Comparison of ENCODE assay signal across 7 cellular contexts in the genomic region with DNA sequence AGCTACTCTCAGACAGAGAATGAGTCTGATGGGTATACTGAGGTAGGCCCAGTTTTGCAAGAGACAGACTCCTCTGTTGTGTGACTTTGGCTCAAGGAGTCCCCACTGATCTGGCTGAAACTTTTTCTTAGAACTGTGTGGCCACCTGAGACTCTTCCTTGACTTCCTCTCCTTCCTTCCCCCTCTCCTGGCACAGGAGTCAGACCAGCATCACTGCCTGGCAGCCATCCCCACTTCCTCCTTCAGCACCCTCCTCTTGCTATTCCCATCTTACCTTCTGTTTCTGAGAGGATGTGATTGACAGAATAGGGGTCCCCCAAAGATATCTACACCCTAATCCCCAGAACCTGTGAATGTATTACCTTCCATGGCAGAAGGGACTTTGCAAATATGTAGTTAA.
"Had no signal": no experiment of that assay in that cellular context is flagged by ENCODE, and none has a peak within 500 bp of the region (broad histone marks: within the 10 kb centered on the region; RNA-seq: fewer than 3 reads in every experiment).

No MANE protein-coding gene starts in this region.

- H3K4me3 ChIP-seq: K562 had no signal

- H3K27ac ChIP-seq: HL-60 had no signal

- DNase-seq: IMR-90, KBM-7, KG1 had no signal

- FAIRE-seq: HepG2, HTR-8/SVneo, K562 had no signal
